In the genomic region with DNA sequence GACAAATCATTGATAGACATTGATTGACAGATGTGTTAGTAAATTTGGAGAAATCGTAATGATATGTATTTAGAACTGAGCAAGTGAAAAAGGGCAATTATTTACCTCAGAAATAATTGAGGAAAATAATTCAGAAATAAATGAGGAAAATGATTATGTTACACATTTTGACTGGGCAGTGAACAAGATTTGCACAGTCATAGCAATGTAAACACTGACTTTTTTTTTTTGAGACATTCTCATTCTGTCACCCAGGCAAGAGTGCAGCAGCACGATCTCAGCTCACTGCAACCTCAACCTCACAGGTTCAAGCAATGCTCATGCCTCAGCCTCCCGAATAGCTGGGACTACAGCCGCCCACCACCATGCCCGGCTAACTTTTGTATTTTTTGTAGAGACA, we compare ENCODE assay signal across 24 cellular contexts.
DNase-seq lines count a peak whose midpoint lies in the region; ATAC-seq, FAIRE-seq and TF ChIP-seq lines count a peak whose summit lies in the region.
"Had no signal": no experiment of that assay in that cellular context is flagged by ENCODE, and none has a peak within 500 bp of the region (broad histone marks: within the 10 kb centered on the region; RNA-seq: fewer than 3 reads in every experiment).

No MANE protein-coding gene starts in this region.

- intact Hi-C loops in GM12878 (cut with micrococcal nuclease; ENCODE audit: unreplicated experiment), result loop anchor here (10.0 kb wide), 2 partner anchors 291 to 581 kb away; a partner anchor contains a TSS

- RAD21 ChIA-PET in GM12878 (lab: Charles Lee; ENCODE audit: unreplicated experiment), result no interaction called here

- H3K4me1 ChIP-seq in HEK293 (ENCODE audit: control insufficient read depth, insufficient read depth, low read length) (no peaks in the 10 kb centered on the region), GM12878 (ENCODE audit: control insufficient read depth, insufficient read depth, low read length) (no peaks in the 10 kb centered on the region)
- H3K4me1 ChIP-seq: Caco-2 had no signal

- no peaks in the 10 kb centered on the region for H3K79me2 ChIP-seq in GM12878 (ENCODE audit: control insufficient read depth, insufficient read depth, low read length)

- SMC1A ChIA-PET in GM12878 (lab: Charles Lee; ENCODE audit: uncharacterized antibody, unreplicated experiment), result interaction anchor here (0.6 kb wide), 1 partner anchor 46 kb away, joined by 3 read pairs; no protein-coding TSS in a partner anchor

- no peak overlapping the region for H3K9ac ChIP-seq in GM12878 (ENCODE audit: control insufficient read depth, insufficient read depth, low read length)
- H3K9ac ChIP-seq: BLaER1 treated with 17β-estradiol and CSF1 and Interleukin-3, amounts not matched to agents 10 nM and 100 nM had no signal

- in situ Hi-C loops in GM12878 (cut with MboI), result no loop called here

- no peak overlapping the region for H3K27ac ChIP-seq in HEK293 (ENCODE audit: extremely low read depth, low read depth, low read length)
- H3K27ac ChIP-seq in GM12878 (ENCODE audit: control insufficient read depth, insufficient read depth), result no peak overlapping the region
- H3K27ac ChIP-seq: 22Rv1; A549; BLaER1 treated with 17β-estradiol and CSF1 and Interleukin-3, amounts not matched to agents 10 nM and 100 nM; C4-2B had no signal

- no peaks in the 10 kb centered on the region for H3K4me1 Mint-ChIP-seq in activated T-helper 17 cell treated with anti-CD3 and anti-CD28 coated beads, Interleukin-2, amount 50 U/mL, for 72 hours
- H3K4me1 Mint-ChIP-seq: B cell had no signal

- TF ChIP-seq CTCF in HEK293 (tag by site-specific recombination; IDR thresholded peaks at IDR 0.05), result no peak
- no peak for TF ChIP-seq CTCF in GM12878 (IDR thresholded peaks at IDR 0.05 in 2 of 3, conservative IDR thresholded peaks at IDR 0.05 in 1 of 3; ENCODE audit: control insufficient read depth in 2 of 3, extremely low read depth in 1 of 3, insufficient read depth in 1 of 3, low read depth in 3 of 3, low read length in 3 of 3)

- no peak for TF ChIP-seq RAD21 in GM12878 (IDR thresholded peaks at IDR 0.05; ENCODE audit: insufficient read depth, low read depth, low read length)

- no peak overlapping the region for H3K27ac Mint-ChIP-seq in activated T-helper 17 cell treated with anti-CD3 and anti-CD28 coated beads, Interleukin-2, amount 50 U/mL, for 72 hours
- H3K27ac Mint-ChIP-seq: B cell; CD4-positive, alpha-beta T cell; CD8-positive, alpha-beta T cell had no signal

- H3K27me3 ChIP-seq in GM12878 (replicated peaks in 1 of 2; ENCODE audit: control insufficient read depth in 2 of 2, insufficient read depth in 2 of 2, low read length in 1 of 2), result no peaks in the 10 kb centered on the region; a peak in 1 of 4 replicates
- H3K27me3 ChIP-seq: BLaER1 treated with 17β-estradiol and CSF1 and Interleukin-3, amounts not matched to agents 10 nM and 100 nM had no signal

- no peak overlapping the region for H3K4me3 ChIP-seq in HEK293 (ENCODE audit: low read depth, low read length)
- H3K4me3 ChIP-seq in GM12878, result no peak overlapping the region
- H3K4me3 ChIP-seq: A549; BLaER1 treated with 17β-estradiol and CSF1 and Interleukin-3, amounts not matched to agents 10 nM and 100 nM had no signal

- peaks cover 25% of the 10 kb centered on the region for H3K27me3 Mint-ChIP-seq in activated T-helper 17 cell treated with anti-CD3 and anti-CD28 coated beads, Interleukin-2, amount 50 U/mL, for 72 hours
- H3K27me3 Mint-ChIP-seq: CD4-positive, alpha-beta T cell had no signal

- ATAC-seq in GM12878, result no peak
- no peak for ATAC-seq in activated T-helper 17 cell treated with anti-CD3 and anti-CD28 coated beads, Interleukin-2, amount 50 U/mL, for 72 hours (replicated peaks)
- ATAC-seq: A549; CD8-positive, alpha-beta T cell had no signal

- no peaks in the 10 kb centered on the region for H3K9me3 Mint-ChIP-seq in activated T-helper 17 cell treated with anti-CD3 and anti-CD28 coated beads, Interleukin-2, amount 50 U/mL, for 72 hours
- H3K9me3 Mint-ChIP-seq: CD4-positive, alpha-beta T cell; CD8-positive, alpha-beta T cell had no signal

- CTCF ChIA-PET in HEK293 (lab: Yijun Ruan, JAX), result interaction anchor here (1.1 to 1.2 kb wide), 2 partner anchors 351 to 588 kb away, joined by 3 to 5 read pairs; no protein-coding TSS in a partner anchor
- CTCF ChIA-PET in GM12878 (lab: Yijun Ruan, JAX), result interaction anchor here (0.6 to 0.9 kb wide), 2 partner anchors 172 to 553 kb away, joined by 3 read pairs; no protein-coding TSS in a partner anchor

- H2AFZ ChIP-seq in GM12878 (ENCODE audit: control insufficient read depth, low read depth, low read length), result no peak overlapping the region

- DNase-seq in DMS53 (lab: John Stamatoyannopoulos, UW), result peak; percentile 18
- no peak for DNase-seq in DMS53 treated with DMSO at 0.1 percent for 48 hours (lab: John Stamatoyannopoulos, UW; ENCODE audit: unreplicated experiment)
- DNase-seq in GM12878 (ENCODE audit: low read depth, low spot score), result no peak
- peak; percentile 21 for DNase-seq in islet precursor cell
- no peak for DNase-seq in HK-2 (ENCODE audit: unreplicated experiment)
- no peak for DNase-seq in OCI-M1 (lab: John Stamatoyannopoulos, UW)
- DNase-seq: AML-193; Caco-2; Calu3; CD4-positive, alpha-beta T cell; CD8-positive, alpha-beta T cell; DMS79 treated with DMSO at 0.1 percent for 48 hours; GF-D8 had no signal

- BruUV-seq in GM12878 (replicated peaks; lab: Mats Ljungman, UMichigan), result no TSS peak

- H3K4me3 Mint-ChIP-seq in activated T-helper 17 cell treated with anti-CD3 and anti-CD28 coated beads, Interleukin-2, amount 50 U/mL, for 72 hours, result no peak overlapping the region
- H3K4me3 Mint-ChIP-seq: B cell; CD4-positive, alpha-beta T cell; CD8-positive, alpha-beta T cell had no signal

- H3K36me3 ChIP-seq in HEK293 (ENCODE audit: control insufficient read depth in 2 of 2, insufficient read depth in 1 of 2, low read length in 2 of 2) (no peaks in the 10 kb centered on the region), GM12878 (ENCODE audit: control insufficient read depth in 2 of 2, insufficient read depth in 2 of 2, low read length in 1 of 2) (no peaks in the 10 kb centered on the region)
- H3K36me3 ChIP-seq: BLaER1 treated with 17β-estradiol and CSF1 and Interleukin-3, amounts not matched to agents 10 nM and 100 nM had no signal

- no peak overlapping the region for H3K4me2 ChIP-seq in GM12878 (ENCODE audit: control insufficient read depth, insufficient read depth)
- H3K4me2 ChIP-seq: A549; BLaER1 treated with 17β-estradiol and CSF1 and Interleukin-3, amounts not matched to agents 10 nM and 100 nM had no signal

- no peak for FAIRE-seq in GM12878 (lab: Jason Lieb, UNC)
- FAIRE-seq: A549, D721Med, G401.6, GM12892, GM18507 had no signal

- no peak for TF ChIP-seq EP300 in GM12878 (IDR thresholded peaks at IDR 0.05; ENCODE audit: borderline replicate concordance in 1 of 2, control insufficient read depth in 1 of 2, low read depth in 2 of 2, low read length in 2 of 2)

- POLR2A ChIA-PET in HEK293 (lab: Yijun Ruan, JAX), result no interaction called here
- POLR2A ChIA-PET in GM12878 (lab: Charles Lee), result interaction anchor here (1.1 kb wide), 1 partner anchor 212 kb away, joined by 4 read pairs; a partner anchor contains a TSS

- WGBS in GM12878 (ENCODE audit: insufficient coverage, insufficient replicate concordance, low lambda C conversion rate, missing lambda C conversion rate), result 44% methylated on average over 5 of the region's 5 CpGs

- H3K9me3 ChIP-seq in HEK293 (ENCODE audit: control insufficient read depth, insufficient read depth, low read depth, low read length), result no peaks in the 10 kb centered on the region
- H3K9me3 ChIP-seq in GM12878 (replicated peaks; ENCODE audit: control insufficient read depth, insufficient read depth, low read length), result no peaks in the 10 kb centered on the region
- H3K9me3 ChIP-seq: A549; BLaER1 treated with 17β-estradiol and CSF1 and Interleukin-3, amounts not matched to agents 10 nM and 100 nM; Caco-2 had no signal

- no peaks in the 10 kb centered on the region for H3K36me3 Mint-ChIP-seq in activated T-helper 17 cell treated with anti-CD3 and anti-CD28 coated beads, Interleukin-2, amount 50 U/mL, for 72 hours (ENCODE audit: low read depth)
- H3K36me3 Mint-ChIP-seq: CD8-positive, alpha-beta T cell had no signal

- no peaks in the 10 kb centered on the region for H4K20me1 ChIP-seq in GM12878 (ENCODE audit: control insufficient read depth, insufficient read depth)
- H4K20me1 ChIP-seq: BLaER1 treated with 17β-estradiol and CSF1 and Interleukin-3, amounts not matched to agents 10 nM and 100 nM had no signal

- TF ChIP-seq POLR2A in GM12878 (IDR thresholded peaks at IDR 0.05; ENCODE audit: low read depth, low read length), result no peak

TF ChIP-seq in HEK293, 187 proteins besides CTCF, POLR2A, EP300 and RAD21 (continues in another document):
- TF ChIP-seq BCL11A (tag by site-specific recombination; IDR thresholded peaks at IDR 0.05; ENCODE audit: low read depth) (no peak), ZNF585B (tag by site-specific recombination; IDR thresholded peaks at IDR 0.05) (peak; percentile 14; the same call in 1 of the 2 replicates)

TF ChIP-seq in GM12878, 131 proteins besides CTCF, POLR2A, EP300 and RAD21:
- TF ChIP-seq IKZF2 (IDR thresholded peaks at IDR 0.05), result no peak
- TF ChIP-seq, protein P1, sequence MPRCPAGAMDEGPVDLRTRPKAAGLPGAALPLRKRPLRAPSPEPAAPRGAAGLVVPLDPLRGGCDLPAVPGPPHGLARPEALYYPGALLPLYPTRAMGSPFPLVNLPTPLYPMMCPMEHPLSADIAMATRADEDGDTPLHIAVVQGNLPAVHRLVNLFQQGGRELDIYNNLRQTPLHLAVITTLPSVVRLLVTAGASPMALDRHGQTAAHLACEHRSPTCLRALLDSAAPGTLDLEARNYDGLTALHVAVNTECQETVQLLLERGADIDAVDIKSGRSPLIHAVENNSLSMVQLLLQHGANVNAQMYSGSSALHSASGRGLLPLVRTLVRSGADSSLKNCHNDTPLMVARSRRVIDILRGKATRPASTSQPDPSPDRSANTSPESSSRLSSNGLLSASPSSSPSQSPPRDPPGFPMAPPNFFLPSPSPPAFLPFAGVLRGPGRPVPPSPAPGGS (IDR thresholded peaks at IDR 0.05; ENCODE audit: borderline replicate concordance, insufficient read depth, low read depth, low read length, poor library complexity, severe bottlenecking), result peak; percentile 39

Comparison
In these comparisons a context has a peak if more than half of its experiments do, and no peak if none do; other contexts are left out.
1. DNase-seq: peak in DMS53 (single experiment) and islet precursor cell (single experiment); none in DMS53 treated with DMSO at 0.1 percent for 48 hours (single experiment), GM12878 (single experiment), HK-2 (single experiment) and OCI-M1 (single experiment).